ENCODE assay signal across 8 cellular contexts in genomic region chr10:42637648-42638052, GRCh38. TPM values are rescaled to one million over a fixed set of nuclear protein-coding genes. Genes with fewer than 3 reads are reported as not detected.
A peak's percentile ranks its signal among the peaks of the same experiment; 100 is the strongest.
DNase-seq lines count a peak whose midpoint lies in the region; ATAC-seq lines count a peak whose summit lies in the region.

No MANE protein-coding gene starts in this region.

- H3K4me1 ChIP-seq in iPS-20b (ENCODE audit: insufficient read depth, low read length) (peaks cover 5% of the 10 kb centered on the region; the same call in 1 of the 2 replicates), stomach smooth muscle (ENCODE audit: control insufficient read depth, insufficient read depth, low read length) (peaks cover 8% of the 10 kb centered on the region)

- H3K9ac ChIP-seq in iPS-20b (ENCODE audit: low read depth, low read length) (peak overlapping the region; percentile 86), stomach smooth muscle (ENCODE audit: low read length in 2 of 2) (peak overlapping the region; percentile 66 to 85)

- H3K27me3 Mint-ChIP-seq in activated T-helper 1 cell treated with anti-CD3 and anti-CD28 coated beads, Interleukin-12 subunit alpha, Interleukin-12 subunit beta, Interleukin-2, Interleukin-4 antibody, amounts not matched to agents 30 ng/mL and 10 ng/mL and 1 ng/mL, durations not matched to agents 14 hours and 24 hours and 36 hours (ENCODE audit: insufficient read depth) = no peaks in the 10 kb centered on the region

- H3K4me3 ChIP-seq in iPS-20b (ENCODE audit: low read length) (peak overlapping the region; percentile 96), stomach smooth muscle (ENCODE audit: low read length in 2 of 2) (peak overlapping the region; percentile 61 to 97)

- H3K27me3 ChIP-seq in iPS-20b (ENCODE audit: insufficient read depth, low read length) = no peaks in the 10 kb centered on the region
- no peaks in the 10 kb centered on the region for H3K27me3 ChIP-seq in stomach smooth muscle (ENCODE audit: control insufficient read depth in 1 of 2, insufficient read depth in 2 of 2, low read length in 2 of 2)

- H3K4me1 Mint-ChIP-seq in activated T-helper 1 cell treated with anti-CD3 and anti-CD28 coated beads, Interleukin-12 subunit alpha, Interleukin-12 subunit beta, Interleukin-2, Interleukin-4 antibody, amounts not matched to agents 30 ng/mL and 10 ng/mL and 1 ng/mL, durations not matched to agents 14 hours and 24 hours and 36 hours (ENCODE audit: low read depth) = peaks cover 27% of the 10 kb centered on the region

- ATAC-seq in HG03025 (IDR thresholded peaks at IDR 0.05; ENCODE audit: low FRiP score, unreplicated experiment) = no peak
- ATAC-seq in GM21381 (IDR thresholded peaks at IDR 0.05; ENCODE audit: unreplicated experiment) = no peak

- peak; percentile 29 for DNase-seq in NCI-H510A treated with DMSO at 0.1 percent for 48 hours (lab: John Stamatoyannopoulos, UW)
- no peak for DNase-seq in NCI-H510A (lab: John Stamatoyannopoulos, UW)
- DNase-seq in activated T-helper 1 cell treated with anti-CD3 and anti-CD28 coated beads, Interleukin-12 subunit alpha, Interleukin-12 subunit beta, Interleukin-2, Interleukin-4 antibody, amounts not matched to agents 30 ng/mL and 10 ng/mL and 1 ng/mL, durations not matched to agents 14 hours and 24 hours and 36 hours (ENCODE audit: low spot score) = no peak
- DNase-seq in NCI-H82 (lab: John Stamatoyannopoulos, UW) = no peak

- intact Hi-C loops in activated T-helper 1 cell treated with anti-CD3 and anti-CD28 coated beads, Interleukin-12 subunit alpha, Interleukin-12 subunit beta, Interleukin-2, Interleukin-4 antibody, amounts not matched to agents 30 ng/mL and 10 ng/mL and 1 ng/mL, durations not matched to agents 14 hours and 24 hours and 36 hours (cut with micrococcal nuclease) = loop anchor here (1.0 to 10.0 kb wide), 10 partner anchors 85 to 1180 kb away; partner anchors contain the start of gene BMS1

- H3K9me3 ChIP-seq in iPS-20b (ENCODE audit: insufficient read depth, low read depth, low read length) (no peaks in the 10 kb centered on the region), stomach smooth muscle (ENCODE audit: control insufficient read depth in 2 of 2, low read length in 2 of 2) (no peaks in the 10 kb centered on the region)

- peak overlapping the region; percentile 20 for H3K27ac ChIP-seq in iPS-20b (ENCODE audit: low read length)
- peak overlapping the region; percentile 85 for H3K27ac ChIP-seq in stomach smooth muscle (ENCODE audit: low read length)

- no peaks in the 10 kb centered on the region for H3K9me3 Mint-ChIP-seq in activated T-helper 1 cell treated with anti-CD3 and anti-CD28 coated beads, Interleukin-12 subunit alpha, Interleukin-12 subunit beta, Interleukin-2, Interleukin-4 antibody, amounts not matched to agents 30 ng/mL and 10 ng/mL and 1 ng/mL, durations not matched to agents 14 hours and 24 hours and 36 hours

- H3K36me3 Mint-ChIP-seq in activated T-helper 1 cell treated with anti-CD3 and anti-CD28 coated beads, Interleukin-12 subunit alpha, Interleukin-12 subunit beta, Interleukin-2, Interleukin-4 antibody, amounts not matched to agents 30 ng/mL and 10 ng/mL and 1 ng/mL, durations not matched to agents 14 hours and 24 hours and 36 hours (ENCODE audit: low read depth) = peaks cover 17% of the 10 kb centered on the region

- H3K36me3 ChIP-seq in iPS-20b (ENCODE audit: insufficient read depth, low read depth, low read length) = peaks cover 14% of the 10 kb centered on the region; the same call in 1 of the 2 replicates
- no peaks in the 10 kb centered on the region for H3K36me3 ChIP-seq in stomach smooth muscle (ENCODE audit: control insufficient read depth in 2 of 2, insufficient read depth in 2 of 2, low read length in 2 of 2)

- peak overlapping the region; percentile 98 for H3K27ac Mint-ChIP-seq in activated T-helper 1 cell treated with anti-CD3 and anti-CD28 coated beads, Interleukin-12 subunit alpha, Interleukin-12 subunit beta, Interleukin-2, Interleukin-4 antibody, amounts not matched to agents 30 ng/mL and 10 ng/mL and 1 ng/mL, durations not matched to agents 14 hours and 24 hours and 36 hours

- peak overlapping the region; percentile 98 for H3K4me3 Mint-ChIP-seq in activated T-helper 1 cell treated with anti-CD3 and anti-CD28 coated beads, Interleukin-12 subunit alpha, Interleukin-12 subunit beta, Interleukin-2, Interleukin-4 antibody, amounts not matched to agents 30 ng/mL and 10 ng/mL and 1 ng/mL, durations not matched to agents 14 hours and 24 hours and 36 hours

RNA-seq across cellular contexts. Expression of gene ZNF33B, which starts 0.7 kb away (rescaled TPM):
- 7.6 and 7.9 TPM in 2 replicates for total RNA-seq in activated T-helper 1 cell treated with anti-CD3 and anti-CD28 coated beads, Interleukin-12 subunit alpha, Interleukin-12 subunit beta, Interleukin-2, Interleukin-4 antibody, amounts not matched to agents 30 ng/mL and 10 ng/mL and 1 ng/mL, durations not matched to agents 14 hours and 24 hours and 36 hours
